Comparison of ENCODE assay signal across 1 cellular context in genomic region chr17:74769856-74770497, GRCh38.
A peak's percentile ranks its signal among the peaks of the same experiment; 100 is the strongest.
TF ChIP-seq lines count a peak whose summit lies in the region.

No MANE protein-coding gene starts in this region.

TF ChIP-seq in HepG2, 621 proteins besides CTCF, POLR2A, EP300 and RAD21 (continued from another document and continues in another):
- no peak for TF ChIP-seq ZBTB33 (CRISPR knock-in tag; IDR thresholded peaks at IDR 0.05)
- 0 out of 2 replicates have a peak, but pooled peaks have one; percentile 59 for TF ChIP-seq NFIC (IDR thresholded peaks at IDR 0.05; ENCODE audit: low read length)
- TF ChIP-seq ZNF496 (CRISPR knock-in tag; IDR thresholded peaks at IDR 0.05; ENCODE audit: insufficient replicate concordance): no peak
- 0 out of 2 replicates have a peak, but pooled peaks have one; percentile 16 for TF ChIP-seq ZNF674 (CRISPR knock-in tag; IDR thresholded peaks at IDR 0.05; ENCODE audit: low read depth)
- TF ChIP-seq ZMAT3 (CRISPR knock-in tag; conservative IDR thresholded peaks at IDR 0.05): no peak
- no peak for TF ChIP-seq ZNF329 (CRISPR knock-in tag; IDR thresholded peaks at IDR 0.05; ENCODE audit: low read depth)
- no peak for TF ChIP-seq MXD3 (CRISPR knock-in tag; IDR thresholded peaks at IDR 0.05)
- no peak for TF ChIP-seq TRIM22 (IDR thresholded peaks at IDR 0.05)
- no peak for TF ChIP-seq ZNF615 (CRISPR knock-in tag; IDR thresholded peaks at IDR 0.05; ENCODE audit: borderline replicate concordance)
- no peak; the same call in 1 of the 2 replicates for TF ChIP-seq ZNF740 (CRISPR knock-in tag; IDR thresholded peaks at IDR 0.05)
- TF ChIP-seq EED (CRISPR knock-in tag; IDR thresholded peaks at IDR 0.05): no peak
- TF ChIP-seq ZNF609 (CRISPR knock-in tag; IDR thresholded peaks at IDR 0.05; ENCODE audit: borderline replicate concordance): 0 out of 2 replicates have a peak, but pooled peaks have one; percentile 18
- no peak for TF ChIP-seq ZNF33A (CRISPR knock-in tag; IDR thresholded peaks at IDR 0.05; ENCODE audit: borderline replicate concordance)
- no peak; the same call in 1 of the 2 replicates for TF ChIP-seq CHD2 (IDR thresholded peaks at IDR 0.05; ENCODE audit: low read depth, low read length)
- TF ChIP-seq ZNF878 (CRISPR knock-in tag; IDR thresholded peaks at IDR 0.05): peak; percentile 16; the same call in 1 of the 2 replicates
- TF ChIP-seq ZNF580 (CRISPR knock-in tag; IDR thresholded peaks at IDR 0.05; ENCODE audit: borderline replicate concordance, low read depth): no peak; the same call in 1 of the 2 replicates
- TF ChIP-seq MTA3 (CRISPR knock-in tag; IDR thresholded peaks at IDR 0.05): no peak
- TF ChIP-seq ZSCAN9 (CRISPR knock-in tag; IDR thresholded peaks at IDR 0.05; ENCODE audit: borderline replicate concordance): no peak
- 0 out of 2 replicates have a peak, but pooled peaks have one; percentile 53 for TF ChIP-seq ZNF816 (CRISPR knock-in tag; IDR thresholded peaks at IDR 0.05; ENCODE audit: borderline replicate concordance)
- TF ChIP-seq ZSCAN12 (CRISPR knock-in tag; IDR thresholded peaks at IDR 0.05): no peak
- TF ChIP-seq SIN3B (IDR thresholded peaks at IDR 0.05; ENCODE audit: low read length): no peak
- no peak for TF ChIP-seq ATAD3A (CRISPR knock-in tag; IDR thresholded peaks at IDR 0.05)
- no peak for TF ChIP-seq FOXP1 (IDR thresholded peaks at IDR 0.05)
- no peak for TF ChIP-seq FOXP1 (CRISPR knock-in tag; IDR thresholded peaks at IDR 0.05)
- peak; percentile 69; the same call in 1 of the 2 replicates for TF ChIP-seq ZFP36L1 (CRISPR knock-in tag; IDR thresholded peaks at IDR 0.05)
- TF ChIP-seq RFX3 (CRISPR knock-in tag; IDR thresholded peaks at IDR 0.05): no peak
- peak; percentile 60 for TF ChIP-seq POLR2AphosphoS5 (IDR thresholded peaks at IDR 0.05; ENCODE audit: low read depth, low read length)
- TF ChIP-seq DMAP1 (CRISPR knock-in tag; IDR thresholded peaks at IDR 0.05): no peak
- no peak for TF ChIP-seq RFXANK (CRISPR knock-in tag; IDR thresholded peaks at IDR 0.05)
- TF ChIP-seq ZBTB34 (CRISPR knock-in tag; IDR thresholded peaks at IDR 0.05): no peak
- TF ChIP-seq ZBTB7A (CRISPR knock-in tag; IDR thresholded peaks at IDR 0.05): 0 out of 2 replicates have a peak, but pooled peaks have one; percentile 46
- TF ChIP-seq ZGPAT (CRISPR knock-in tag; IDR thresholded peaks at IDR 0.05): no peak; the same call in none of the 2 replicates
- TF ChIP-seq ZBTB49 (CRISPR knock-in tag; IDR thresholded peaks at IDR 0.05; ENCODE audit: borderline replicate concordance): no peak
- no peak for TF ChIP-seq ZNF460 (CRISPR knock-in tag; IDR thresholded peaks at IDR 0.05; ENCODE audit: borderline replicate concordance)
- TF ChIP-seq RORA (CRISPR knock-in tag; IDR thresholded peaks at IDR 0.05): no peak
- no peak for TF ChIP-seq RFXAP (CRISPR knock-in tag; IDR thresholded peaks at IDR 0.05; ENCODE audit: borderline replicate concordance)
- TF ChIP-seq DR1 (CRISPR knock-in tag; IDR thresholded peaks at IDR 0.05): no peak
- TF ChIP-seq ZNF781 (CRISPR knock-in tag; IDR thresholded peaks at IDR 0.05; ENCODE audit: borderline replicate concordance, not compliant biosample characterization): no peak
- no peak for TF ChIP-seq TERF1 (CRISPR knock-in tag; IDR thresholded peaks at IDR 0.05)
- no peak for TF ChIP-seq U2AF1 (optimal IDR thresholded peaks at IDR 0.05; ENCODE audit: low read depth, low read length)
